Comparison of ENCODE assay signal across 11 cellular contexts in genomic region chr3:17605032-17605431, GRCh38.
DNase-seq lines count a peak whose midpoint lies in the region; ATAC-seq and TF ChIP-seq lines count a peak whose summit lies in the region.
"Had no signal": no experiment of that assay in that cellular context is flagged by ENCODE, and none has a peak within 500 bp of the region (broad histone marks: within the 10 kb centered on the region; RNA-seq: fewer than 3 reads in every experiment).

No MANE protein-coding gene starts in this region.

- H3K4me3 ChIP-seq in A673 (ENCODE audit: low read depth, low read length, poor library complexity, severe bottlenecking) (no peak overlapping the region), SK-N-SH (ENCODE audit: low read depth in 2 of 2, low read length in 1 of 2) (no peak overlapping the region; a peak in 1 of 4 replicates), foreskin fibroblast (ENCODE audit: low read depth in 1 of 2, low read length in 2 of 2) (no peak overlapping the region), esophagus muscularis mucosa (no peak overlapping the region)

- H3K9me2 ChIP-seq in SK-N-SH = no peaks in the 10 kb centered on the region

- no peak for TF ChIP-seq RAD21 in SK-N-SH (IDR thresholded peaks at IDR 0.05; ENCODE audit: low read length)

- H2AFZ ChIP-seq in SK-N-SH (ENCODE audit: low read depth) = no peak overlapping the region

- TF ChIP-seq POLR2A in erythroblast (IDR thresholded peaks at IDR 0.05; ENCODE audit: low read length) = no peak
- no peak for TF ChIP-seq POLR2A in esophagus muscularis mucosa (IDR thresholded peaks at IDR 0.05; ENCODE audit: low read depth)

- H3F3A ChIP-seq in SK-N-SH (replicated peaks; ENCODE audit: insufficient read depth) = peaks cover 13% of the 10 kb centered on the region

- no peaks in the 10 kb centered on the region for H3K36me3 ChIP-seq in A673 (ENCODE audit: insufficient read depth, low read length, poor library complexity, severe bottlenecking)
- no peaks in the 10 kb centered on the region for H3K36me3 ChIP-seq in SK-N-SH (replicated peaks in 1 of 2; ENCODE audit: control insufficient read depth in 1 of 2, insufficient read depth in 2 of 2, low read length in 1 of 2)
- no peaks in the 10 kb centered on the region for H3K36me3 ChIP-seq in esophagus muscularis mucosa

- no peak for ATAC-seq in sciatic nerve

- H3K79me2 ChIP-seq in SK-N-SH (ENCODE audit: insufficient read depth) = peaks cover 3% of the 10 kb centered on the region; the same call in 1 of the 2 replicates

- intact Hi-C loops in A673 (cut with micrococcal nuclease; ENCODE audit: unreplicated experiment) (no loop called here), sciatic nerve (cut with DNase I) (no loop called here), esophagus muscularis mucosa (cut with DNase I) (no loop called here)

- peaks cover 10% of the 10 kb centered on the region; the same call in 1 of the 2 replicates for H4K20me1 ChIP-seq in SK-N-SH (ENCODE audit: insufficient read depth)

- no TSS peak for BruUV-seq in A673 (replicated peaks; lab: Mats Ljungman, UMichigan)

- POLR2A ChIA-PET in A673 (lab: Charles Lee; ENCODE audit: low non-redundant PET) (no interaction called here), SK-N-SH (lab: Yijun Ruan, JAX) (no interaction called here)

- no peak overlapping the region for H3K27ac ChIP-seq in A673 (ENCODE audit: low read depth, low read length, poor library complexity, severe bottlenecking)
- 0 out of 4 replicates have a peak overlapping the region, but pooled peaks of 1 of the 2 experiments have one; percentile 18 for H3K27ac ChIP-seq in SK-N-SH (ENCODE audit: low read depth in 2 of 2, low read length in 1 of 2)
- no peak overlapping the region for H3K27ac ChIP-seq in esophagus muscularis mucosa (replicated peaks in 1 of 4)

- TF ChIP-seq CTCF in A673 (conservative IDR thresholded peaks at IDR 0.05; ENCODE audit: low read depth, low read length) (no peak), SK-N-SH (IDR thresholded peaks at IDR 0.05) (no peak), foreskin fibroblast (IDR thresholded peaks at IDR 0.05; ENCODE audit: low read depth, low read length) (no peak), esophagus muscularis mucosa (IDR thresholded peaks at IDR 0.05) (no peak)

- CTCF ChIA-PET in A673 (lab: Charles Lee) = no interaction called here
- CTCF ChIA-PET in SK-N-SH (lab: Yijun Ruan, JAX) = no interaction called here

- H3K9me3 ChIP-seq in A673 (ENCODE audit: low read depth, low read length, poor library complexity, severe bottlenecking) (no peaks in the 10 kb centered on the region), SK-N-SH (no peaks in the 10 kb centered on the region), esophagus muscularis mucosa (no peaks in the 10 kb centered on the region)

- H3K4me1 ChIP-seq in A673 (ENCODE audit: insufficient read depth, low read length, poor library complexity, severe bottlenecking) (no peaks in the 10 kb centered on the region), SK-N-SH (ENCODE audit: control insufficient read depth in 1 of 2, insufficient read depth in 2 of 2, low read depth in 1 of 2, low read length in 1 of 2) (no peaks in the 10 kb centered on the region), esophagus muscularis mucosa (no peaks in the 10 kb centered on the region)

- TF ChIP-seq EP300 in SK-N-SH (IDR thresholded peaks at IDR 0.05; ENCODE audit: borderline replicate concordance in 1 of 2, low read depth in 1 of 2, low read length in 1 of 2) (no peak), esophagus muscularis mucosa (IDR thresholded peaks at IDR 0.05) (no peak)

- no peak overlapping the region for H3K4me2 ChIP-seq in SK-N-SH

- DNase-seq in A673 (ENCODE audit: low spot score) (peak; percentile 12), H4 (ENCODE audit: low spot score) (peak; percentile 76), SK-N-SH (no peak), foreskin fibroblast (peak; percentile 73 to 76), erythroblast (lab: John Stamatoyannopoulos, UW) (no peak), sciatic nerve (ENCODE audit: low spot score) (no peak), esophagus muscularis mucosa (ENCODE audit: extremely low spot score) (no peak), NCI-H82 (lab: John Stamatoyannopoulos, UW) (no peak)
- DNase-seq: activated CD8-positive, alpha-beta memory T cell treated with anti-CD3 and anti-CD28 coated beads, Interleukin-2, amount 50 U/mL, for 4 hours; CD4-positive, CD25-positive, alpha-beta regulatory T cell; NCI-H510A treated with DMSO at 0.1 percent for 48 hours had no signal

- H3K9ac ChIP-seq in SK-N-SH = no peak overlapping the region

- H3K27me3 ChIP-seq in A673 (replicated peaks; ENCODE audit: insufficient read depth, low read depth, low read length, poor library complexity) = no peaks in the 10 kb centered on the region
- no peaks in the 10 kb centered on the region for H3K27me3 ChIP-seq in SK-N-SH (ENCODE audit: insufficient read depth)
- H3K27me3 ChIP-seq in esophagus muscularis mucosa = no peaks in the 10 kb centered on the region

TF ChIP-seq in SK-N-SH, 30 proteins besides CTCF, POLR2A, EP300 and RAD21:
- TF ChIP-seq NRF1 (IDR thresholded peaks at IDR 0.05; ENCODE audit: low read depth, low read length) = no peak
- no peak for TF ChIP-seq IRF3 (IDR thresholded peaks at IDR 0.05; ENCODE audit: low read depth, low read length)
- no peak for TF ChIP-seq MEF2A (IDR thresholded peaks at IDR 0.05; ENCODE audit: borderline replicate concordance, low read depth)
- TF ChIP-seq SIN3A (IDR thresholded peaks at IDR 0.05; ENCODE audit: borderline replicate concordance, low read depth, low read length) = no peak
- TF ChIP-seq ELF1 (IDR thresholded peaks at IDR 0.05) = no peak
- peak; percentile 86 for TF ChIP-seq FOSL2 (IDR thresholded peaks at IDR 0.05; ENCODE audit: borderline replicate concordance, low read depth)
- peak; percentile 77 for TF ChIP-seq JUND (IDR thresholded peaks at IDR 0.05)
- no peak for TF ChIP-seq USF2 (IDR thresholded peaks at IDR 0.05; ENCODE audit: borderline replicate concordance, low read depth, low read length)
- TF ChIP-seq PBX3 (IDR thresholded peaks at IDR 0.05) = no peak

Comparison
In these comparisons a context has a peak if more than half of its experiments do, and no peak if none do; other contexts are left out.
1. DNase-seq: peak in A673 (single experiment), H4 (single experiment) and foreskin fibroblast (2 of 2); none in SK-N-SH (single experiment), erythroblast (0 of 2), sciatic nerve (single experiment), esophagus muscularis mucosa (single experiment) and NCI-H82 (single experiment).